ENCODE assay signal across 11 cellular contexts in the genomic region with DNA sequence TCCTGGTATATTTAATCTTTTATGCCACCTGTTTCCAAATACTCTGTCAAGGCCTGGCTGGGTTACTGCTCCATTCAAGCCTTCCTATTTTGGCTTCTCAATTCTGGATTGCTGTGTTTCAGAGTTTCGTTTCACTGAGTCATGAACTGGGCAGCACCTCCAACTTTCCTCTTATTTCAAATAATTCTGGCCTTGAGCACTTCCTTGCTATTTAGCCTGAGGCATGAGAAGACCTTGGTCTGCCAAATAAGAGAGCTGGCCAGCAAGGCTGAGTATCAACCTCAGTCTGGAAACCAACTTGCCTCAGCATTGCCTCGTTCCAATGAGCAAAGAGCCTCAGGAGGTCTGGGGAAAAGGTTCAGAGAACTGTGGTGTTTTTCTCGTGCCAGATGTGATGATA.
DNase-seq lines count a peak whose midpoint lies in the region; ATAC-seq and TF ChIP-seq lines count a peak whose summit lies in the region.
"Had no signal": no experiment of that assay in that cellular context is flagged by ENCODE, and none has a peak within 500 bp of the region (broad histone marks: within the 10 kb centered on the region; RNA-seq: fewer than 3 reads in every experiment).

No MANE protein-coding gene starts in this region.

- H3K4me2 ChIP-seq in mammary epithelial cell (ENCODE audit: insufficient read depth, low read depth, low read length) = peak overlapping the region; percentile 37

- no peak for TF ChIP-seq CTCF in mammary epithelial cell (conservative IDR thresholded peaks at IDR 0.05 in 1 of 2, IDR thresholded peaks at IDR 0.05 in 1 of 2; ENCODE audit: extremely low read depth in 1 of 2, insufficient read depth in 1 of 2, low read depth in 1 of 2, low read length in 2 of 2)
- TF ChIP-seq CTCF in lower leg skin (IDR thresholded peaks at IDR 0.05) = no peak
- TF ChIP-seq CTCF in GM10248 (IDR thresholded peaks at IDR 0.05; ENCODE audit: control extremely low read depth, extremely low read depth, low read depth, missing control alignments) = no peak

- no peak overlapping the region for H3K4me3 Mint-ChIP-seq in stimulated activated naive CD8-positive, alpha-beta T cell treated with anti-CD3 and anti-CD28 coated beads, Interleukin-15, amount 100 ng/mL, for 72 hours
- H3K4me3 Mint-ChIP-seq: activated naive CD8-positive, alpha-beta T cell; naive thymus-derived CD8-positive, alpha-beta T cell had no signal

- H3K27ac ChIP-seq in mammary epithelial cell (ENCODE audit: insufficient read depth, low read depth, low read length) (peak overlapping the region; percentile 67), aorta (ENCODE audit: low read depth in 1 of 2, low read length in 2 of 2) (peak overlapping the region in 1 of 2 donors; percentile 63)

- CTCF ChIA-PET in mammary epithelial cell (lab: Charles Lee; ENCODE audit: low non-redundant PET) (interaction anchor here (0.6 to 0.7 kb wide), 2 partner anchors 16 to 51 kb away, joined by 5 read pairs; no protein-coding TSS in a partner anchor), GM10248 (lab: Yijun Ruan, JAX) (interaction anchor here (0.6 to 4.9 kb wide), 16 partner anchors 8 to 229 kb away, joined by 3 to 34 read pairs (median 3); partner anchors contain the start of gene TNFAIP3)

- DNase-seq in stimulated activated naive CD8-positive, alpha-beta T cell treated with anti-CD3 and anti-CD28 coated beads, Interleukin-15, Interleukin-2, amounts not matched to agents 100 U/mL and 50 U/mL, for 24 hours = no peak
- DNase-seq in stimulated activated naive CD8-positive, alpha-beta T cell treated with anti-CD3 and anti-CD28 coated beads, Interleukin-15, amount 100 ng/mL, for 72 hours = no peak
- peak; percentile 95 for DNase-seq in mammary epithelial cell
- peak; percentile 70 to 88 for DNase-seq in lower leg skin (ENCODE audit: low spot score in 2 of 2)
- peak in 1 of 2 donors; percentile 79 for DNase-seq in aorta
- no peak for DNase-seq in NCI-H1417 (lab: John Stamatoyannopoulos, UW)
- DNase-seq in GM10248 (ENCODE audit: extremely low spot score) = no peak
- no peak for DNase-seq in left colon
- DNase-seq: naive thymus-derived CD8-positive, alpha-beta T cell had no signal

- H4K20me1 ChIP-seq in mammary epithelial cell (ENCODE audit: insufficient read depth, low read length) = no peaks in the 10 kb centered on the region
- H4K20me1 ChIP-seq: BLaER1 treated with 17β-estradiol and CSF1 and Interleukin-3, amounts not matched to agents 10 nM and 100 nM had no signal

- H2AFZ ChIP-seq in mammary epithelial cell (ENCODE audit: low read depth, low read length) = peak overlapping the region; percentile 72

- no peaks in the 10 kb centered on the region for H3K27me3 ChIP-seq in mammary epithelial cell (ENCODE audit: insufficient read depth, low read length)
- no peaks in the 10 kb centered on the region for H3K27me3 ChIP-seq in aorta (ENCODE audit: control insufficient read depth in 1 of 2, insufficient read depth in 2 of 2, low read length in 1 of 2)
- H3K27me3 ChIP-seq: BLaER1 treated with 17β-estradiol and CSF1 and Interleukin-3, amounts not matched to agents 10 nM and 100 nM had no signal

- H3K4me1 Mint-ChIP-seq in stimulated activated naive CD8-positive, alpha-beta T cell treated with anti-CD3 and anti-CD28 coated beads, Interleukin-15, amount 100 ng/mL, for 72 hours = peaks cover 53% of the 10 kb centered on the region

- H3K9me3 Mint-ChIP-seq in stimulated activated naive CD8-positive, alpha-beta T cell treated with anti-CD3 and anti-CD28 coated beads, Interleukin-15, amount 100 ng/mL, for 72 hours = peaks cover 17 to 22% of the 10 kb centered on the region in 2 donors

- H3K27ac Mint-ChIP-seq in stimulated activated naive CD8-positive, alpha-beta T cell treated with anti-CD3 and anti-CD28 coated beads, Interleukin-15, amount 100 ng/mL, for 72 hours = peak overlapping the region in 1 of 2 donors; percentile 43
- H3K27ac Mint-ChIP-seq: activated naive CD8-positive, alpha-beta T cell had no signal

- H3K9ac ChIP-seq in mammary epithelial cell (ENCODE audit: insufficient read depth, low read length) = no peak overlapping the region
- H3K9ac ChIP-seq: BLaER1 treated with 17β-estradiol and CSF1 and Interleukin-3, amounts not matched to agents 10 nM and 100 nM had no signal

- peak; percentile 52 for ATAC-seq in stimulated activated naive CD8-positive, alpha-beta T cell treated with anti-CD3 and anti-CD28 coated beads, Interleukin-15, Interleukin-2, amounts not matched to agents 100 U/mL and 50 U/mL, for 24 hours
- ATAC-seq in stimulated activated naive CD8-positive, alpha-beta T cell treated with anti-CD3 and anti-CD28 coated beads, Interleukin-15, amount 100 ng/mL, for 72 hours = no peak
- ATAC-seq in aorta (ENCODE audit: low FRiP score) (peak; percentile 94), left colon (no peak)
- ATAC-seq: naive thymus-derived CD8-positive, alpha-beta T cell had no signal

- BruUV-seq in mammary epithelial cell (replicated peaks; lab: Mats Ljungman, UMichigan) = no TSS peak

- H3K4me3 ChIP-seq in mammary epithelial cell (replicated peaks in 1 of 3; ENCODE audit: insufficient read depth in 1 of 3, low read depth in 2 of 3, low read length in 3 of 3) (no peak overlapping the region), lower leg skin (ENCODE audit: low read depth, poor library complexity, severe bottlenecking) (no peak overlapping the region), aorta (ENCODE audit: low read length in 2 of 2) (no peak overlapping the region)
- H3K4me3 ChIP-seq: BLaER1 treated with 17β-estradiol and CSF1 and Interleukin-3, amounts not matched to agents 10 nM and 100 nM had no signal

- no peaks in the 10 kb centered on the region for H3K79me2 ChIP-seq in mammary epithelial cell (ENCODE audit: insufficient read depth, low read length)

- H3K9me3 ChIP-seq in mammary epithelial cell (replicated peaks; ENCODE audit: insufficient read depth, low read length) = no peaks in the 10 kb centered on the region
- H3K9me3 ChIP-seq in aorta (ENCODE audit: control insufficient read depth, low read length) = no peaks in the 10 kb centered on the region

- no peaks in the 10 kb centered on the region for H3K27me3 Mint-ChIP-seq in stimulated activated naive CD8-positive, alpha-beta T cell treated with anti-CD3 and anti-CD28 coated beads, Interleukin-15, amount 100 ng/mL, for 72 hours
- H3K27me3 Mint-ChIP-seq: activated naive CD8-positive, alpha-beta T cell; naive thymus-derived CD8-positive, alpha-beta T cell had no signal

- 3% methylated on average over 2 of the region's 3 CpGs for WGBS in mammary epithelial cell (ENCODE audit: low coverage, missing lambda C conversion rate)
- WGBS in lower leg skin, 2 donors = 11 to 16% methylated on average over 3 of the region's 3 CpGs
- WGBS in aorta, 2 donors = 3 to 8% methylated on average over 3 of the region's 3 CpGs

- H3K4me1 ChIP-seq in mammary epithelial cell (ENCODE audit: insufficient read depth, low read length) (peaks cover 15% of the 10 kb centered on the region), aorta (ENCODE audit: control insufficient read depth in 1 of 2, insufficient read depth in 2 of 2, low read length in 2 of 2) (no peaks in the 10 kb centered on the region)

- no peak for TF ChIP-seq POLR2A in lower leg skin (IDR thresholded peaks at IDR 0.05)

- intact Hi-C loops in mammary epithelial cell (cut with micrococcal nuclease) (no loop called here), lower leg skin (cut with DNase I; ENCODE audit: low total_unique reads) (no loop called here), aorta (cut with DNase I) (loop anchor here (5.0 kb wide), 1 partner anchor 66 kb away; the partner anchor contains the start of gene TNFAIP3 (in 2 of the 2)), left colon (cut with DNase I, micrococcal nuclease) (no loop called here)

- in situ Hi-C loops in mammary epithelial cell (cut with MboI; ENCODE audit: low sequenced_read_pairs in 2 of 2) = no loop called here

- POLR2A ChIA-PET in GM10248 (lab: Yijun Ruan, JAX) = no interaction called here

- dilution Hi-C loops in mammary epithelial cell (cut with HindIII; ENCODE audit: low sequenced_read_pairs) = no loop called here

- H3K36me3 ChIP-seq in mammary epithelial cell (ENCODE audit: insufficient read depth, low read length) = no peaks in the 10 kb centered on the region
- no peaks in the 10 kb centered on the region for H3K36me3 ChIP-seq in aorta (ENCODE audit: control insufficient read depth in 1 of 2, insufficient read depth in 2 of 2, low read length in 1 of 2)

Comparison
In these comparisons a context has a peak if more than half of its experiments do, and no peak if none do; other contexts are left out.
1. ATAC-seq: peak in stimulated activated naive CD8-positive, alpha-beta T cell treated with anti-CD3 and anti-CD28 coated beads, Interleukin-15, Interleukin-2, amounts not matched to agents 100 U/mL and 50 U/mL, for 24 hours (single experiment) and aorta (single experiment); none in stimulated activated naive CD8-positive, alpha-beta T cell treated with anti-CD3 and anti-CD28 coated beads, Interleukin-15, amount 100 ng/mL, for 72 hours (single experiment) and left colon (single experiment).
2. DNase-seq: peak in mammary epithelial cell (single experiment) and lower leg skin (2 of 2); none in stimulated activated naive CD8-positive, alpha-beta T cell treated with anti-CD3 and anti-CD28 coated beads, Interleukin-15, Interleukin-2, amounts not matched to agents 100 U/mL and 50 U/mL, for 24 hours (single experiment), stimulated activated naive CD8-positive, alpha-beta T cell treated with anti-CD3 and anti-CD28 coated beads, Interleukin-15, amount 100 ng/mL, for 72 hours (0 of 2), NCI-H1417 (0 of 3), GM10248 (single experiment) and left colon (0 of 2).
3. intact Hi-C loops: an anchor here in aorta (5.0 kb wide); none called in mammary epithelial cell, lower leg skin and left colon.